32 cellular contexts compared by ENCODE assay signal in genomic region chr1:39124282-39124681, GRCh38.
"Had no signal": no experiment of that assay in that cellular context is flagged by ENCODE, and none has a peak within 500 bp of the region (broad histone marks: within the 10 kb centered on the region; RNA-seq: fewer than 3 reads in every experiment).

No MANE protein-coding gene starts in this region.

- H3K27me3 ChIP-seq: ascending aorta, brain microvascular endothelial cell had no signal

- FAIRE-seq: colon, endothelial cell of umbilical vein, frontal cortex had no signal

- ATAC-seq: activated naive CD4-positive, alpha-beta T cell treated with anti-CD3 and anti-CD28 coated beads, Interleukin-2, amount 50 U/mL, for 72 hours; activated T-cell treated with anti-CD3 and anti-CD28 coated beads, Interleukin-2, amount 50 U/mL, for 72 hours; effector memory CD8-positive, alpha-beta T cell; esophagus mucosa; T-helper 17 cell; WTC11 had no signal

- H3K27ac ChIP-seq: ascending aorta, brain microvascular endothelial cell, VCaP had no signal

- H3K9me3 ChIP-seq: ascending aorta had no signal

- H3K4me3 ChIP-seq: ascending aorta had no signal

- DNase-seq: activated CD4-positive, alpha-beta memory T cell treated with anti-CD3 and anti-CD28 coated beads, Interleukin-2, amount 10 ng/mL, durations not matched to agents 7 days and 5 days; activated CD4-positive, alpha-beta T cell treated with anti-CD3 and anti-CD28 coated beads for 1 hour; activated CD4-positive, alpha-beta T cell treated with anti-CD3 and anti-CD28 coated beads for 4 hours; activated CD4-positive, alpha-beta T cell treated with anti-CD3 and anti-CD28 coated beads, Interleukin-2, amount 10 ng/mL, durations not matched to agents 7 days and 5 days; activated CD4-positive, alpha-beta T cell treated with anti-CD3 and anti-CD28 coated beads, Interleukin-2, amount 50 U/mL, for 4 hours; activated CD8-positive, alpha-beta memory T cell treated with anti-CD3 and anti-CD28 coated beads, Interleukin-2, amount 50 U/mL, for 48 hours; activated gamma-delta T cell; activated naive CD4-positive, alpha-beta T cell; activated naive CD4-positive, alpha-beta T cell treated with anti-CD3 and anti-CD28 coated beads, Interleukin-2, amount 10 ng/mL, durations not matched to agents 7 days and 5 days; activated naive CD8-positive, alpha-beta T cell treated with anti-CD3 and anti-CD28 coated beads, Interleukin-2, amount 10 ng/mL, durations not matched to agents 7 days and 5 days; activated T-cell treated with anti-CD3 and anti-CD28 coated beads for 4 hours; activated T-cell treated with anti-CD3 and anti-CD28 coated beads, Interleukin-2, amount 50 U/mL, for 24 hours; activated T-cell treated with anti-CD3 and anti-CD28 coated beads, Interleukin-2, amount 50 U/mL, for 72 hours; brain microvascular endothelial cell; caudate nucleus; cortex of kidney; dermis blood vessel endothelial cell; effector CD4-positive, alpha-beta T cell; effector memory CD8-positive, alpha-beta T cell; foreskin fibroblast; head of caudate nucleus; T-helper 1 cell; T-helper 17 cell; T1000 had no signal
